In the genomic region with DNA sequence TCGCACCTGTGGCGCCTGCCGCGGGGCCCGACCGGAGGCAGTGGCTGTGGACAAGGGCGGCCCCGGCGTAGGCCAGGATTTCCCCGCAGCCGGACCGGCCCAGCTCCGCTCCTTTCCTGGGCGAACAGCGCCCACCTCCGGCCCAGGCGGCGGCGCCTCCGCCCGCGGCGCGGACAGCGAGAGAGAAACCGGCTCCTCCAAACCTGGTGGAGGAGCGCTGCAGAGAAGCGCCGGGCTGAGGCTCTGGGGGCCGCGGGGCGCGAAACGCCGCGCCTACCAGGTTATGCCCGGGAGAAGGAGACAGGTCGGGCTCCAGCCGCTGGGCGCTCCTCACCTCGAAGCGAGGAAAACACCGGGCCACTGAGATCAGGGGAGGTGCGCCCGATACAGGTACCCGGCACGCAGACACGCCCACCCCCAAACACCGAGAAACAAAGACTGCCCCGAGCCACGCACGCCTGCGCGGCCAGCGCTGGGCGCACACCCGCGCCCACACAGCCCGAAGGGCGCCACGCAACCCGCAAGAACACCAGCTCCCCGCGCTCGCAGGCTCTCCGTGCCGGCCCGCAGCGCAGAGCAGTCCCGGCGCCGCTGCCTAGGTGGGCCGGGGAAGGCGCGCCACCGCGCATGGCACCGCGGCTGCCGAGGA, we compare ENCODE assay signal across 2 cellular contexts.
A peak's percentile ranks its signal among the peaks of the same experiment; 100 is the strongest.
TF ChIP-seq lines count a peak whose summit lies in the region.

No MANE protein-coding gene starts in this region.

TF ChIP-seq in H1, 55 proteins besides CTCF, POLR2A, EP300 and RAD21 (continues in another document):
- TF ChIP-seq, protein P1, sequence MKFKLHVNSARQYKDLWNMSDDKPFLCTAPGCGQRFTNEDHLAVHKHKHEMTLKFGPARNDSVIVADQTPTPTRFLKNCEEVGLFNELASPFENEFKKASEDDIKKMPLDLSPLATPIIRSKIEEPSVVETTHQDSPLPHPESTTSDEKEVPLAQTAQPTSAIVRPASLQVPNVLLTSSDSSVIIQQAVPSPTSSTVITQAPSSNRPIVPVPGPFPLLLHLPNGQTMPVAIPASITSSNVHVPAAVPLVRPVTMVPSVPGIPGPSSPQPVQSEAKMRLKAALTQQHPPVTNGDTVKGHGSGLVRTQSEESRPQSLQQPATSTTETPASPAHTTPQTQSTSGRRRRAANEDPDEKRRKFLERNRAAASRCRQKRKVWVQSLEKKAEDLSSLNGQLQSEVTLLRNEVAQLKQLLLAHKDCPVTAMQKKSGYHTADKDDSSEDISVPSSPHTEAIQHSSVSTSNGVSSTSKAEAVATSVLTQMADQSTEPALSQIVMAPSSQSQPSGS (IDR thresholded peaks at IDR 0.05; ENCODE audit: low read length) = no peak
- TF ChIP-seq CBX5 (IDR thresholded peaks at IDR 0.05; ENCODE audit: low read depth, low read length) (no peak), JUND (IDR thresholded peaks at IDR 0.05; ENCODE audit: low read length) (no peak), GABPA (IDR thresholded peaks at IDR 0.05; ENCODE audit: borderline replicate concordance, insufficient read depth, low read length) (peak; percentile 69), GTF2F1 (IDR thresholded peaks at IDR 0.05; ENCODE audit: borderline replicate concordance, low read depth, low read length) (no peak), HDAC6 (IDR thresholded peaks at IDR 0.05; ENCODE audit: low read depth, low read length) (no peak), KDM4A (IDR thresholded peaks at IDR 0.05; ENCODE audit: low read depth, low read length, severe bottlenecking) (peak; percentile 82), CEBPB (IDR thresholded peaks at IDR 0.05; ENCODE audit: low read depth, low read length) (no peak), SUZ12 (IDR thresholded peaks at IDR 0.05; ENCODE audit: low read length) (peak; percentile 90; the same call in 1 of the 2 replicates), NANOG (IDR thresholded peaks at IDR 0.05; ENCODE audit: insufficient read depth, low read depth, low read length, poor library complexity, severe bottlenecking) (no peak)
- TF ChIP-seq, protein P2, sequence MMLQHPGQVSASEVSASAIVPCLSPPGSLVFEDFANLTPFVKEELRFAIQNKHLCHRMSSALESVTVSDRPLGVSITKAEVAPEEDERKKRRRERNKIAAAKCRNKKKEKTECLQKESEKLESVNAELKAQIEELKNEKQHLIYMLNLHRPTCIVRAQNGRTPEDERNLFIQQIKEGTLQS (IDR thresholded peaks at IDR 0.05; ENCODE audit: insufficient read depth, low read depth, low read length) = no peak

TF ChIP-seq in HEK293T, 16 proteins besides CTCF, POLR2A, EP300 and RAD21 (continued from another document):
- TF ChIP-seq, protein P3, sequence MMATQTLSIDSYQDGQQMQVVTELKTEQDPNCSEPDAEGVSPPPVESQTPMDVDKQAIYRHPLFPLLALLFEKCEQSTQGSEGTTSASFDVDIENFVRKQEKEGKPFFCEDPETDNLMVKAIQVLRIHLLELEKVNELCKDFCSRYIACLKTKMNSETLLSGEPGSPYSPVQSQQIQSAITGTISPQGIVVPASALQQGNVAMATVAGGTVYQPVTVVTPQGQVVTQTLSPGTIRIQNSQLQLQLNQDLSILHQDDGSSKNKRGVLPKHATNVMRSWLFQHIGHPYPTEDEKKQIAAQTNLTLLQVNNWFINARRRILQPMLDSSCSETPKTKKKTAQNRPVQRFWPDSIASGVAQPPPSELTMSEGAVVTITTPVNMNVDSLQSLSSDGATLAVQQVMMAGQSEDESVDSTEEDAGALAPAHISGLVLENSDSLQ (IDR thresholded peaks at IDR 0.05) = no peak
- TF ChIP-seq FOXM1 (IDR thresholded peaks at IDR 0.05; ENCODE audit: borderline replicate concordance) (no peak), ELF4 (IDR thresholded peaks at IDR 0.05) (no peak), FOXA1 (IDR thresholded peaks at IDR 0.05) (no peak), HDGF (IDR thresholded peaks at IDR 0.05; ENCODE audit: borderline replicate concordance) (no peak), TARDBP (IDR thresholded peaks at IDR 0.05) (no peak), ZNF384 (IDR thresholded peaks at IDR 0.05) (no peak), SP1 (IDR thresholded peaks at IDR 0.05) (no peak), CTBP1 (IDR thresholded peaks at IDR 0.05; ENCODE audit: borderline replicate concordance) (no peak)
